Comparison of ENCODE assay signal across 1 cellular context in the genomic region with DNA sequence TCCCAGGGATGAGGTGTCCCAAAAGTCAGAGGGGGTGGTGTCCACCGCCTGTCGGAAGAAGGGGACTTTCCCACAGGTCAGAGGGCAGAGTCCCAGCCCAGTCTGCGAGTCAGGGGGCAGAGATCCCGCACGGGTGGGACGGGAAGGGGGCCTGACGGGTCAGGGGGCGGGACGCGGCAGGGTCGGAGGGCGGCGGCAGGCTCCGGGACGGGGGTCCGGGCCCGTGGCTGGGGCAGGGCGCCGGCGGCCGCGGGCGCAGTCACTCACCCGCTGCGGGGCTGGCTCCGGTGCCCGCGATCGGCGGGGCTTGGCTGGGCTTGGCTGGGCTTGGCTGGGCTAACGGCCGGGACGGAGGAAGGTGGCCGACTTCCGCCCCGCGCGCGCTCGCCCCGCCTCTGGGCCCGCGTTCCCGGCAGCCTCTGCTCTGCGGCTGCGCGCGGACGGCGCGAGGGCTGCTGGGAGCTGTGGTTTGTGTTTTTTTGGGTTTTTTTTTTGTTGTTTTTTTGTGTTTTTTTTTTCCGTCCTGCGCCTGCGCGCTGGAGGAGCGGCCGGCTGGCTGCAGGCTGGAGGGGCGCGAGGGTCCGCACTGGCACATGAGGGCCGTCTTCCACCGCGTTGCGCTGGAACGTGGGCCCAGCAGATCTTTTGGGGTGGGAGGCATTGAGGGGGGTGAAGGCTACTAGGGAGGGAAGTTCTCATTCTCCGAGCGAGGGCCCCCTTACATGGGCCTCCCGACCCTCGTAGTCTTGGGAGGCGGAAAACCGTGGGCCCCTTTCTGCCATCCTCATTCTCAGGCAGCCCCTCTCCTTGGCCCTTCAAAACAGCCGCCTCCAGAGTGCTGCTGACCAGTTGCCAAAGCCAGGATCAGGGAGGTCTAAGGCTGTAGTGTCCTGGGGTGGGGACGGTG.
TF ChIP-seq lines count a peak whose summit lies in the region.

Gene CANT1 (minus strand): TSS at position 368 of the 907 bp plus-strand sequence. CDS start 12,142 bp downstream, outside the sequence.

TF ChIP-seq in HepG2, 621 proteins besides CTCF, POLR2A, EP300 and RAD21 (continued from another document and continues in another):
- TF ChIP-seq, protein P1, sequence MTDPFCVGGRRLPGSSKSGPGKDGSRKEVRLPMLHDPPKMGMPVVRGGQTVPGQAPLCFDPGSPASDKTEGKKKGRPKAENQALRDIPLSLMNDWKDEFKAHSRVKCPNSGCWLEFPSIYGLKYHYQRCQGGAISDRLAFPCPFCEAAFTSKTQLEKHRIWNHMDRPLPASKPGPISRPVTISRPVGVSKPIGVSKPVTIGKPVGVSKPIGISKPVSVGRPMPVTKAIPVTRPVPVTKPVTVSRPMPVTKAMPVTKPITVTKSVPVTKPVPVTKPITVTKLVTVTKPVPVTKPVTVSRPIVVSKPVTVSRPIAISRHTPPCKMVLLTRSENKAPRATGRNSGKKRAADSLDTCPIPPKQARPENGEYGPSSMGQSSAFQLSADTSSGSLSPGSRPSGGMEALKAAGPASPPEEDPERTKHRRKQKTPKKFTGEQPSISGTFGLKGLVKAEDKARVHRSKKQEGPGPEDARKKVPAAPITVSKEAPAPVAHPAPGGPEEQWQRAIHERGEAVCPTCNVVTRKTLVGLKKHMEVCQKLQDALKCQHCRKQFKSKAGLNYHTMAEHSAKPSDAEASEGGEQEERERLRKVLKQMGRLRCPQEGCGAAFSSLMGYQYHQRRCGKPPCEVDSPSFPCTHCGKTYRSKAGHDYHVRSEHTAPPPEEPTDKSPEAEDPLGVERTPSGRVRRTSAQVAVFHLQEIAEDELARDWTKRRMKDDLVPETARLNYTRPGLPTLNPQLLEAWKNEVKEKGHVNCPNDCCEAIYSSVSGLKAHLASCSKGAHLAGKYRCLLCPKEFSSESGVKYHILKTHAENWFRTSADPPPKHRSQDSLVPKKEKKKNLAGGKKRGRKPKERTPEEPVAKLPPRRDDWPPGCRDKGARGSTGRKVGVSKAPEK (CRISPR knock-in tag; IDR thresholded peaks at IDR 0.05; ENCODE audit: borderline replicate concordance), result no peak
- TF ChIP-seq HOXA7 (CRISPR knock-in tag; IDR thresholded peaks at IDR 0.05), result no peak
- TF ChIP-seq ZBTB26 (CRISPR knock-in tag; IDR thresholded peaks at IDR 0.05; ENCODE audit: borderline replicate concordance), result no peak
- no peak for TF ChIP-seq TEF (CRISPR knock-in tag; IDR thresholded peaks at IDR 0.05)
- TF ChIP-seq KDM5A (IDR thresholded peaks at IDR 0.05; ENCODE audit: borderline replicate concordance, low read length), result peak; percentile 58; the same call in 1 of the 2 replicates
- TF ChIP-seq, protein P2, sequence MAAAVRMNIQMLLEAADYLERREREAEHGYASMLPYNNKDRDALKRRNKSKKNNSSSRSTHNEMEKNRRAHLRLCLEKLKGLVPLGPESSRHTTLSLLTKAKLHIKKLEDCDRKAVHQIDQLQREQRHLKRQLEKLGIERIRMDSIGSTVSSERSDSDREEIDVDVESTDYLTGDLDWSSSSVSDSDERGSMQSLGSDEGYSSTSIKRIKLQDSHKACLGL (CRISPR knock-in tag; IDR thresholded peaks at IDR 0.05), result peak; percentile 45; the same call in 1 of the 2 replicates
- TF ChIP-seq, protein P3, sequence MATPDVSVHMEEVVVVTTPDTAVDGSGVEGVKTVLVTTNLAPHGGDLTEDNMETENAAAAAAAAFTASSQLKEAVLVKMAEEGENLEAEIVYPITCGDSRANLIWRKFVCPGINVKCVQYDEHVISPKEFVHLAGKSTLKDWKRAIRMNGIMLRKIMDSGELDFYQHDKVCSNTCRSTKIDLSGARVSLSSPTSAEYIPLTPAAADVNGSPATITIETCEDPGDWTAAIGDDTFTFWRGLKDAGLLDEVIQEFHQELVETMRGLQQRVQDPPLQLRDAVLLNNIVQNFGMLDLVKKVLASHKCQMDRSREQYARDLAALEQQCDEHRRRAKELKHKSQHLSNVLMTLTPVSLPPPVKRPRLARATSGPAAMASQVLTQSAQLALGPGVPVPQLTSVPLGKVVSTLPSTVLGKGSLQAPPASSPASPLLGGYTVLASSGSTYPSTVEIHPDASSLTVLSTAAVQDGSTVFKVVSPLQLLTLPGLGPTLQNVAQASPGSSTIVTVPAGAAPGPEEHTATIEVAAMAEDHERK (CRISPR knock-in tag; IDR thresholded peaks at IDR 0.05; ENCODE audit: low read depth), result peak; percentile 69; the same call in 1 of the 2 replicates
- TF ChIP-seq SMAD3 (CRISPR knock-in tag; IDR thresholded peaks at IDR 0.05), result no peak
- peak; percentile 85 for TF ChIP-seq HOXA3 (CRISPR knock-in tag; IDR thresholded peaks at IDR 0.05)
- no peak for TF ChIP-seq CHD2 (IDR thresholded peaks at IDR 0.05; ENCODE audit: low read depth, low read length)
- TF ChIP-seq ZFP37 (CRISPR knock-in tag; IDR thresholded peaks at IDR 0.05; ENCODE audit: borderline replicate concordance), result no peak
- TF ChIP-seq FOXP4 (CRISPR knock-in tag; IDR thresholded peaks at IDR 0.05), result peak; percentile 75
- no peak for TF ChIP-seq MAFF (IDR thresholded peaks at IDR 0.05; ENCODE audit: low read depth, low read length)
- TF ChIP-seq ESRRA (CRISPR knock-in tag; IDR thresholded peaks at IDR 0.05; ENCODE audit: low read depth), result peak; percentile 37; the same call in 1 of the 2 replicates
- TF ChIP-seq, protein P4, sequence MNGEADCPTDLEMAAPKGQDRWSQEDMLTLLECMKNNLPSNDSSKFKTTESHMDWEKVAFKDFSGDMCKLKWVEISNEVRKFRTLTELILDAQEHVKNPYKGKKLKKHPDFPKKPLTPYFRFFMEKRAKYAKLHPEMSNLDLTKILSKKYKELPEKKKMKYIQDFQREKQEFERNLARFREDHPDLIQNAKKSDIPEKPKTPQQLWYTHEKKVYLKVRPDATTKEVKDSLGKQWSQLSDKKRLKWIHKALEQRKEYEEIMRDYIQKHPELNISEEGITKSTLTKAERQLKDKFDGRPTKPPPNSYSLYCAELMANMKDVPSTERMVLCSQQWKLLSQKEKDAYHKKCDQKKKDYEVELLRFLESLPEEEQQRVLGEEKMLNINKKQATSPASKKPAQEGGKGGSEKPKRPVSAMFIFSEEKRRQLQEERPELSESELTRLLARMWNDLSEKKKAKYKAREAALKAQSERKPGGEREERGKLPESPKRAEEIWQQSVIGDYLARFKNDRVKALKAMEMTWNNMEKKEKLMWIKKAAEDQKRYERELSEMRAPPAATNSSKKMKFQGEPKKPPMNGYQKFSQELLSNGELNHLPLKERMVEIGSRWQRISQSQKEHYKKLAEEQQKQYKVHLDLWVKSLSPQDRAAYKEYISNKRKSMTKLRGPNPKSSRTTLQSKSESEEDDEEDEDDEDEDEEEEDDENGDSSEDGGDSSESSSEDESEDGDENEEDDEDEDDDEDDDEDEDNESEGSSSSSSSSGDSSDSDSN (CRISPR knock-in tag; IDR thresholded peaks at IDR 0.05), result peak; percentile 34; the same call in 1 of the 2 replicates
- TF ChIP-seq JDP2 (CRISPR knock-in tag; IDR thresholded peaks at IDR 0.05; ENCODE audit: borderline replicate concordance), result no peak
- peak; percentile 91 for TF ChIP-seq NR2C2 (CRISPR knock-in tag; IDR thresholded peaks at IDR 0.05; ENCODE audit: borderline replicate concordance)
- peak; percentile 67; the same call in 1 of the 2 replicates for TF ChIP-seq HOXA5 (CRISPR knock-in tag; IDR thresholded peaks at IDR 0.05)
- TF ChIP-seq KDM5B (CRISPR knock-in tag; IDR thresholded peaks at IDR 0.05; ENCODE audit: borderline replicate concordance), result peak; percentile 86; the same call in 1 of the 2 replicates
- TF ChIP-seq NONO (IDR thresholded peaks at IDR 0.05), result no peak
- no peak; the same call in 1 of the 2 replicates for TF ChIP-seq NONO (CRISPR knock-in tag; conservative IDR thresholded peaks at IDR 0.05)
- peak; percentile 41; the same call in 1 of the 2 replicates for TF ChIP-seq ZNF331 (CRISPR knock-in tag; IDR thresholded peaks at IDR 0.05)
- TF ChIP-seq ZNF354B (CRISPR knock-in tag; IDR thresholded peaks at IDR 0.05), result no peak
- no peak for TF ChIP-seq ZBTB33 (CRISPR knock-in tag; IDR thresholded peaks at IDR 0.05)
- no peak for TF ChIP-seq MBD4 (IDR thresholded peaks at IDR 0.05; ENCODE audit: borderline replicate concordance, low read length)
- no peak for TF ChIP-seq NR2F1 (CRISPR knock-in tag; IDR thresholded peaks at IDR 0.05)
- no peak for TF ChIP-seq ZNF816 (CRISPR knock-in tag; IDR thresholded peaks at IDR 0.05; ENCODE audit: borderline replicate concordance)
- TF ChIP-seq ZNF205 (CRISPR knock-in tag; IDR thresholded peaks at IDR 0.05), result peak; percentile 82; the same call in 1 of the 2 replicates
- TF ChIP-seq, protein P5, sequence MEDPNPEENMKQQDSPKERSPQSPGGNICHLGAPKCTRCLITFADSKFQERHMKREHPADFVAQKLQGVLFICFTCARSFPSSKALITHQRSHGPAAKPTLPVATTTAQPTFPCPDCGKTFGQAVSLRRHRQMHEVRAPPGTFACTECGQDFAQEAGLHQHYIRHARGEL (CRISPR knock-in tag; IDR thresholded peaks at IDR 0.05), result no peak
- peak; percentile 87 for TF ChIP-seq GATAD1 (CRISPR knock-in tag; IDR thresholded peaks at IDR 0.05)
- TF ChIP-seq ETV5 (CRISPR knock-in tag; IDR thresholded peaks at IDR 0.05; ENCODE audit: borderline replicate concordance), result peak; percentile 66; the same call in 1 of the 2 replicates
- TF ChIP-seq ZNF878 (CRISPR knock-in tag; IDR thresholded peaks at IDR 0.05), result no peak
- TF ChIP-seq RELA (CRISPR knock-in tag; IDR thresholded peaks at IDR 0.05), result no peak
- TF ChIP-seq MAX (IDR thresholded peaks at IDR 0.05), result peak; percentile 80; the same call in 1 of the 2 replicates
- TF ChIP-seq ZGPAT (CRISPR knock-in tag; IDR thresholded peaks at IDR 0.05), result peak; percentile 83
- peak; percentile 80; the same call in 1 of the 2 replicates for TF ChIP-seq KAT7 (CRISPR knock-in tag; IDR thresholded peaks at IDR 0.05; ENCODE audit: borderline replicate concordance)
- TF ChIP-seq MXI1 (IDR thresholded peaks at IDR 0.05; ENCODE audit: borderline replicate concordance, low read depth, low read length), result peak; percentile 78; the same call in 2 of the 3 replicates
- TF ChIP-seq ATF7-NPFF (CRISPR knock-in tag; IDR thresholded peaks at IDR 0.05; ENCODE audit: low read depth), result no peak
- no peak for TF ChIP-seq ZNF34 (CRISPR knock-in tag; IDR thresholded peaks at IDR 0.05; ENCODE audit: borderline replicate concordance)
